ENCODE assay signal across 23 cellular contexts in genomic region chr7:43104874-43105520, GRCh38. TPM values are rescaled to one million over a fixed set of nuclear protein-coding genes. Genes with fewer than 3 reads are reported as not detected.
"Had no signal": no experiment of that assay in that cellular context is flagged by ENCODE, and none has a peak within 500 bp of the region (broad histone marks: within the 10 kb centered on the region; RNA-seq: fewer than 3 reads in every experiment).

No MANE protein-coding gene starts in this region.

- FAIRE-seq: bronchial epithelial cell, small intestine had no signal

- H3K4me3 Mint-ChIP-seq: activated CD4-positive, alpha-beta memory T cell treated with anti-CD3 and anti-CD28 coated beads for 36 hours; activated naive CD8-positive, alpha-beta T cell treated with anti-CD3 and anti-CD28 coated beads for 36 hours; immature natural killer cell; naive thymus-derived CD4-positive, alpha-beta T cell; neural crest cell had no signal

- H3K4me1 Mint-ChIP-seq: activated naive CD8-positive, alpha-beta T cell treated with anti-CD3 and anti-CD28 coated beads for 36 hours; immature natural killer cell; naive thymus-derived CD4-positive, alpha-beta T cell had no signal

- H3K4me3 ChIP-seq: coronary artery, esophagus squamous epithelium, lower lobe of right lung, testis, uterus had no signal

- H3K9me3 Mint-ChIP-seq: activated CD4-positive, alpha-beta memory T cell treated with anti-CD3 and anti-CD28 coated beads for 36 hours; immature natural killer cell had no signal

- ATAC-seq: foreskin keratinocyte; left lobe of liver; lower lobe of right lung; naive thymus-derived CD4-positive, alpha-beta T cell; sciatic nerve had no signal

- H3K27ac Mint-ChIP-seq: activated CD4-positive, alpha-beta memory T cell treated with anti-CD3 and anti-CD28 coated beads for 36 hours; activated naive CD8-positive, alpha-beta T cell treated with anti-CD3 and anti-CD28 coated beads for 36 hours; immature natural killer cell; naive thymus-derived CD4-positive, alpha-beta T cell had no signal

- H3K36me3 Mint-ChIP-seq: activated CD4-positive, alpha-beta memory T cell treated with anti-CD3 and anti-CD28 coated beads for 36 hours; activated naive CD8-positive, alpha-beta T cell treated with anti-CD3 and anti-CD28 coated beads for 36 hours; immature natural killer cell had no signal

- H3K36me3 ChIP-seq: esophagus squamous epithelium, lower lobe of right lung, uterus had no signal

- H3K9me3 ChIP-seq: esophagus squamous epithelium, lower lobe of right lung, testis, uterus had no signal

- H3K4me1 ChIP-seq: esophagus squamous epithelium, foreskin keratinocyte, lower lobe of right lung, testis, uterus had no signal

- DNase-seq: activated CD4-positive, alpha-beta memory T cell treated with anti-CD3 and anti-CD28 coated beads for 36 hours; activated CD4-positive, alpha-beta T cell treated with anti-CD3 and anti-CD28 coated beads for 48 hours; activated naive CD4-positive, alpha-beta T cell treated with Interleukin-2 at 50 U/mL for 16 hours; activated naive CD8-positive, alpha-beta T cell treated with anti-CD3 and anti-CD28 coated beads for 36 hours; activated T-cell treated with anti-CD3 and anti-CD28 coated beads, Interleukin-2, amount 50 U/mL, for 48 hours; amniotic stem cell; esophagus squamous epithelium; foreskin keratinocyte; immature natural killer cell; lower lobe of right lung; naive thymus-derived CD4-positive, alpha-beta T cell; occipital lobe; posterior cingulate gyrus; small intestine; stimulated activated naive CD4-positive, alpha-beta T cell; testis; trophoblast cell; uterus had no signal

- H3K27ac ChIP-seq: coronary artery, esophagus squamous epithelium, foreskin keratinocyte, lower lobe of right lung, testis, uterus had no signal

- H3K27me3 ChIP-seq: testis had no signal

RNA-seq across cellular contexts. Expression of gene HECW1, which starts 7.5 kb away (rescaled TPM):
- total RNA-seq: activated CD4-positive, alpha-beta memory T cell treated with anti-CD3 and anti-CD28 coated beads for 36 hours; activated naive CD8-positive, alpha-beta T cell treated with anti-CD3 and anti-CD28 coated beads for 36 hours; foreskin keratinocyte; left lobe of liver; naive thymus-derived CD4-positive, alpha-beta T cell had no signal
- polyA plus RNA-seq: immature natural killer cell; naive thymus-derived CD4-positive, alpha-beta T cell had no signal
